Comparison of ENCODE assay signal across 12 cellular contexts in the genomic region with DNA sequence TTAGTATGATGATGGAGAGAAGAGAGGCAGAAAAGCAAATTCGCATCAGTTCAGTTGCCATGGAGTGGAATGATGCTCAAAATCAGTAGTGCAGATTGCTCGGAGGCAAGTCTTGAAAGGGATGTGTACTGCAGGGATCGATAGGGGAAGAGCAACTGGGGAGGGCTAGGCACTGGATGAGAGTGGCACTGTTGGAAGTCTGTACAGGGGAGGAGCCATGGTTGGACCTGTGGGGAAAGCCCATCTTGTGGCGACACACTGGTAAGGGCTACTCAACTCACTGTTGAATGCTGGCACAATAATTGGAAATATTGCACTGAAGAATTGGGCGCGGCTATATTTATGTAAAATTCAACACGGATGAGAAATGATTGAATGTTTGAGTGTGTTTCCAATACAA. TPM values are rescaled to one million over a fixed set of nuclear protein-coding genes. Genes with fewer than 3 reads are reported as not detected.
A peak's percentile ranks its signal among the peaks of the same experiment; 100 is the strongest.
DNase-seq lines count a peak whose midpoint lies in the region; ATAC-seq and TF ChIP-seq lines count a peak whose summit lies in the region.
"Had no signal": no experiment of that assay in that cellular context is flagged by ENCODE, and none has a peak within 500 bp of the region (broad histone marks: within the 10 kb centered on the region; RNA-seq: fewer than 3 reads in every experiment).

No MANE protein-coding gene starts in this region.

- no peaks in the 10 kb centered on the region for H3K9me3 Mint-ChIP-seq in central memory CD8-positive, alpha-beta T cell
- no peaks in the 10 kb centered on the region for H3K9me3 Mint-ChIP-seq in memory B cell
- no peaks in the 10 kb centered on the region for H3K9me3 Mint-ChIP-seq in type B pancreatic cell
- H3K9me3 Mint-ChIP-seq: stimulated activated naive CD8-positive, alpha-beta T cell treated with anti-CD3 and anti-CD28 coated beads, Interleukin-15, amount 100 ng/mL, for 72 hours; T-helper 2 cell treated with Interferon-gamma antibody and Interleukin-4, amounts not matched to agents 5 μg/mL and 100 μg/mL, for 36 hours had no signal

- peaks cover 28% of the 10 kb centered on the region for H3K27me3 Mint-ChIP-seq in central memory CD8-positive, alpha-beta T cell
- H3K27me3 Mint-ChIP-seq in memory B cell: peaks cover 7% of the 10 kb centered on the region
- peaks cover 9% of the 10 kb centered on the region for H3K27me3 Mint-ChIP-seq in type B pancreatic cell
- H3K27me3 Mint-ChIP-seq: activated CD4-positive, alpha-beta T cell treated with anti-CD3 and anti-CD28 coated beads for 36 hours had no signal

- H3K36me3 Mint-ChIP-seq in central memory CD8-positive, alpha-beta T cell (ENCODE audit: insufficient read depth): peaks cover 3% of the 10 kb centered on the region
- H3K36me3 Mint-ChIP-seq in memory B cell: peaks cover 1% of the 10 kb centered on the region
- H3K36me3 Mint-ChIP-seq in type B pancreatic cell: no peaks in the 10 kb centered on the region

- no peak for DNase-seq in Right ventricle myocardium superior
- DNase-seq in Right ventricle myocardium inferior (ENCODE audit: missing footprints): no peak
- no peak for DNase-seq in central memory CD8-positive, alpha-beta T cell (ENCODE audit: low spot score in 2 of 2)
- DNase-seq in memory B cell (ENCODE audit: low spot score in 2 of 2): no peak
- DNase-seq in type B pancreatic cell (ENCODE audit: extremely low spot score, unreplicated experiment): no peak
- DNase-seq in effector CD4-positive, alpha-beta T cell: no peak

- H3K4me1 Mint-ChIP-seq in central memory CD8-positive, alpha-beta T cell: peaks cover 7% of the 10 kb centered on the region
- H3K4me1 Mint-ChIP-seq in memory B cell (peaks cover 4% of the 10 kb centered on the region), type B pancreatic cell (ENCODE audit: unreplicated experiment) (no peaks in the 10 kb centered on the region)

- intact Hi-C loops in Right ventricle myocardium superior (cut with DNase I): no loop called here
- intact Hi-C loops in Right ventricle myocardium inferior (cut with DNase I): no loop called here

- H3K4me3 Mint-ChIP-seq in central memory CD8-positive, alpha-beta T cell: peak overlapping the region; percentile 12
- H3K4me3 Mint-ChIP-seq in memory B cell: peak overlapping the region; percentile 50
- H3K4me3 Mint-ChIP-seq in type B pancreatic cell: peak overlapping the region; percentile 82

- ATAC-seq in Right ventricle myocardium superior (ENCODE audit: poor library complexity): peak; percentile 28
- ATAC-seq in Right ventricle myocardium inferior: no peak
- no peak for ATAC-seq in central memory CD8-positive, alpha-beta T cell (replicated peaks; ENCODE audit: extremely low read depth, poor library complexity, severe bottlenecking)
- ATAC-seq in memory B cell (ENCODE audit: low read depth): no peak
- ATAC-seq in HG03097 (IDR thresholded peaks at IDR 0.05; ENCODE audit: low FRiP score, unreplicated experiment): no peak
- no peak for ATAC-seq in HG03342 (IDR thresholded peaks at IDR 0.05; ENCODE audit: unreplicated experiment)

- H3K27ac Mint-ChIP-seq in central memory CD8-positive, alpha-beta T cell (ENCODE audit: low read depth): no peak overlapping the region
- H3K27ac Mint-ChIP-seq in memory B cell: no peak overlapping the region
- no peak overlapping the region for H3K27ac Mint-ChIP-seq in type B pancreatic cell
- H3K27ac Mint-ChIP-seq: activated CD4-positive, alpha-beta T cell treated with anti-CD3 and anti-CD28 coated beads for 36 hours; stimulated activated naive CD8-positive, alpha-beta T cell treated with anti-CD3 and anti-CD28 coated beads, Interleukin-15, amount 100 ng/mL, for 72 hours; T-helper 2 cell treated with Interferon-gamma antibody and Interleukin-4, amounts not matched to agents 5 μg/mL and 100 μg/mL, for 36 hours had no signal

- TF ChIP-seq CTCF in type B pancreatic cell (conservative IDR thresholded peaks at IDR 0.05): no peak

RNA-seq across cellular contexts. Expression of a gene that starts 1.2 kb away (rescaled TPM):
- total RNA-seq in Right ventricle myocardium superior (28.0 TPM), Right ventricle myocardium inferior (33.9 TPM), type B pancreatic cell (ENCODE audit: low replicate concordance) (1.4 and 2.8 TPM in 2 replicates)
- total RNA-seq: RPMI7951 had no signal

RNA-seq across cellular contexts. Expression of a gene that starts 54.2 kb away (rescaled TPM):
- 10.0 TPM for total RNA-seq in Right ventricle myocardium superior
- total RNA-seq in Right ventricle myocardium inferior: 11.4 TPM
- 0.64 and 55.3 TPM in 2 replicates for total RNA-seq in type B pancreatic cell (ENCODE audit: low replicate concordance)
- total RNA-seq: activated CD4-positive, alpha-beta T cell treated with anti-CD3 and anti-CD28 coated beads for 36 hours had no signal

Comparison
In these comparisons a context has a peak if more than half of its experiments do, and no peak if none do; other contexts are left out.
1. H3K4me3 Mint-ChIP-seq: peak in every context shown above with its lines; median percentile 82 in type B pancreatic cell; 50 in memory B cell; 12 in central memory CD8-positive, alpha-beta T cell.